ENCODE assay signal across 32 cellular contexts in the genomic region with DNA sequence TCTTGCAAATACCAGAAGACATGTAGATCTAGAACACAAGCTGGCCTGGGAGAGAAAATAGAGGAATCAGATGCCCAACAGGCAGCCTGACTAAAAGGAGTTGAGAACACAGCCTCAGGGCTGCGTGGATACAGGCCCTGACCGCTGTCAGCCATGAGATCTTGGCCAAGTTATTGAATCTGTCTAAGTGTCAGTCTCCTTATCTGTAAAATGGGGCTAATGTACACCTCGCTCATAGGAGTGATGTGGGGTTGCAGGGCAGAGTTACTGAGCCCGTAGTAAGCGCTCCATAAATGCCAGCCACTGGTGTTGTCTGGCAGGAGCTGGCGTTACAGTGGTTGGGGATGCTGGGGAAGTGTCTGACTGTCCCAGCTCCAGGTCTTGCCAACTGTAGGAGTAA. TPM values are rescaled to one million over a fixed set of nuclear protein-coding genes. Genes with fewer than 3 reads are reported as not detected.
"Had no signal": no experiment of that assay in that cellular context is flagged by ENCODE, and none has a peak within 500 bp of the region (broad histone marks: within the 10 kb centered on the region; RNA-seq: fewer than 3 reads in every experiment).

No MANE protein-coding gene starts in this region.

- H3K36me3 ChIP-seq: ascending aorta, SJSA1 had no signal

- H3K9me3 Mint-ChIP-seq: activated CD4-positive, alpha-beta T cell treated with anti-CD3 and anti-CD28 coated beads, Interleukin-2, amount 10 ng/mL, durations not matched to agents 24 days and 14 days; activated CD8-positive, alpha-beta T cell treated with anti-CD3 and anti-CD28 coated beads for 36 hours; activated naive CD4-positive, alpha-beta T cell treated with anti-CD3 and anti-CD28 coated beads, Interleukin-2, amount 10 ng/mL, durations not matched to agents 7 days and 5 days; activated T-cell treated with anti-CD3 and anti-CD28 coated beads, Interleukin-2, amount 50 U/mL, for 24 hours; activated T-helper 2 cell treated with anti-CD3 and anti-CD28 coated beads, Interferon-gamma antibody, Interleukin-2, Interleukin-4, amounts not matched to agents 10 μg/mL and 5 μg/mL and 100 μg/mL, durations not matched to agents 14 hours and 24 hours and 36 hours; T-helper 1 cell treated with Interleukin-12 subunit alpha and Interleukin-12 subunit beta and Interleukin-4 antibody, amounts not matched to agents 30 μg/mL and 1 μg/mL, for 36 hours; T-helper 2 cell treated with Interferon-gamma antibody and Interleukin-4, amounts not matched to agents 5 μg/mL and 100 μg/mL, for 36 hours had no signal

- ATAC-seq: activated CD8-positive, alpha-beta T cell treated with anti-CD3 and anti-CD28 coated beads for 36 hours; PC-3 had no signal

- DNase-seq: activated CD4-positive, alpha-beta T cell treated with anti-CD3 and anti-CD28 coated beads, Interleukin-2, amount 10 ng/mL, durations not matched to agents 24 days and 14 days; activated CD4-positive, alpha-beta T cell treated with anti-CD3 and anti-CD28 coated beads, Interleukin-2, amount 50 U/mL, for 4 hours; activated CD8-positive, alpha-beta T cell treated with anti-CD3 and anti-CD28 coated beads for 36 hours; activated naive CD4-positive, alpha-beta T cell treated with anti-CD3 and anti-CD28 coated beads, Interleukin-2, amount 10 ng/mL, durations not matched to agents 7 days and 5 days; activated T-cell treated with anti-CD3 and anti-CD28 coated beads, Interleukin-2, amount 50 U/mL, for 24 hours; amygdala; MM.1S; MV-4-11; NCI-H1092; NCI-H146; NCI-H187; NCI-H2029 treated with DMSO at 0.1 percent for 48 hours; NCI-H2107; NCI-H2171; NCI-H510A; NCI-H526; NCI-H748 treated with DMSO at 0.1 percent for 48 hours; NK-92 treated with Interleukin-12 subunit alpha and Interleukin-12 subunit beta, amount 100 ng/mL, for 24 hours; PC-3; RPMI8226; SHP77 treated with DMSO at 0.1 percent for 48 hours; SK-N-SH had no signal

- H3K27ac Mint-ChIP-seq: activated CD4-positive, alpha-beta T cell treated with anti-CD3 and anti-CD28 coated beads, Interleukin-2, amount 10 ng/mL, durations not matched to agents 24 days and 14 days; activated CD8-positive, alpha-beta T cell treated with anti-CD3 and anti-CD28 coated beads for 36 hours; activated naive CD4-positive, alpha-beta T cell treated with anti-CD3 and anti-CD28 coated beads, Interleukin-2, amount 10 ng/mL, durations not matched to agents 7 days and 5 days; activated naive CD8-positive, alpha-beta T cell; activated T-cell treated with anti-CD3 and anti-CD28 coated beads, Interleukin-2, amount 50 U/mL, for 24 hours; activated T-helper 2 cell treated with anti-CD3 and anti-CD28 coated beads, Interferon-gamma antibody, Interleukin-2, Interleukin-4, amounts not matched to agents 10 μg/mL and 5 μg/mL and 100 μg/mL, durations not matched to agents 14 hours and 24 hours and 36 hours; T-helper 1 cell treated with Interleukin-12 subunit alpha and Interleukin-12 subunit beta and Interleukin-4 antibody, amounts not matched to agents 30 μg/mL and 1 μg/mL, for 36 hours; T-helper 2 cell treated with Interferon-gamma antibody and Interleukin-4, amounts not matched to agents 5 μg/mL and 100 μg/mL, for 36 hours had no signal

- H3K9me3 ChIP-seq: ascending aorta, Peyer's patch, SJSA1, SK-N-SH had no signal

- H3K27ac ChIP-seq: ascending aorta, Peyer's patch, SJSA1 had no signal

- H3K27me3 ChIP-seq: ascending aorta, Peyer's patch, SJSA1 had no signal

- H3K4me1 Mint-ChIP-seq: activated CD4-positive, alpha-beta T cell treated with anti-CD3 and anti-CD28 coated beads, Interleukin-2, amount 10 ng/mL, durations not matched to agents 24 days and 14 days; activated naive CD4-positive, alpha-beta T cell treated with anti-CD3 and anti-CD28 coated beads, Interleukin-2, amount 10 ng/mL, durations not matched to agents 7 days and 5 days had no signal

- H3K4me2 ChIP-seq: SK-N-SH had no signal

- H3K9ac ChIP-seq: SK-N-SH had no signal

- H3K4me1 ChIP-seq: ascending aorta, SJSA1 had no signal

- H3K4me3 ChIP-seq: ascending aorta, Peyer's patch, SJSA1 had no signal

- H3K4me3 Mint-ChIP-seq: activated CD4-positive, alpha-beta T cell treated with anti-CD3 and anti-CD28 coated beads, Interleukin-2, amount 10 ng/mL, durations not matched to agents 24 days and 14 days; activated CD8-positive, alpha-beta T cell treated with anti-CD3 and anti-CD28 coated beads for 36 hours; activated naive CD4-positive, alpha-beta T cell treated with anti-CD3 and anti-CD28 coated beads, Interleukin-2, amount 10 ng/mL, durations not matched to agents 7 days and 5 days; activated naive CD8-positive, alpha-beta T cell; activated T-cell treated with anti-CD3 and anti-CD28 coated beads, Interleukin-2, amount 50 U/mL, for 24 hours; T-helper 1 cell treated with Interleukin-12 subunit alpha and Interleukin-12 subunit beta and Interleukin-4 antibody, amounts not matched to agents 30 μg/mL and 1 μg/mL, for 36 hours; T-helper 2 cell treated with Interferon-gamma antibody and Interleukin-4, amounts not matched to agents 5 μg/mL and 100 μg/mL, for 36 hours had no signal

- H3K36me3 Mint-ChIP-seq: activated naive CD4-positive, alpha-beta T cell treated with anti-CD3 and anti-CD28 coated beads, Interleukin-2, amount 10 ng/mL, durations not matched to agents 7 days and 5 days; activated naive CD8-positive, alpha-beta T cell had no signal

- FAIRE-seq: TTC549 had no signal

RNA-seq across cellular contexts. Expression of a gene that starts 38.4 kb away (rescaled TPM):
- total RNA-seq: ascending aorta, LHCN-M2, PC-3, SJSA1 had no signal

RNA-seq across cellular contexts. Expression of a gene that starts 51.3 kb away (rescaled TPM):
- total RNA-seq: activated CD4-positive, alpha-beta T cell treated with anti-CD3 and anti-CD28 coated beads, Interleukin-2, amount 10 ng/mL, durations not matched to agents 24 days and 14 days; activated CD8-positive, alpha-beta memory T cell treated with anti-CD3 and anti-CD28 coated beads for 36 hours; activated CD8-positive, alpha-beta T cell treated with anti-CD3 and anti-CD28 coated beads for 36 hours; activated T-helper 2 cell treated with anti-CD3 and anti-CD28 coated beads, Interferon-gamma antibody, Interleukin-2, Interleukin-4, amounts not matched to agents 10 μg/mL and 5 μg/mL and 100 μg/mL, durations not matched to agents 14 hours and 24 hours and 36 hours; LHCN-M2; PC-3 had no signal
